1 cellular context compared by ENCODE assay signal in genomic region chr7:151608031-151608551, GRCh38.
TF ChIP-seq lines count a peak whose summit lies in the region.

No MANE protein-coding gene starts in this region.

TF ChIP-seq in IMR-90, 13 proteins besides CTCF, POLR2A, EP300 and RAD21 (continued from another document):
- no peak for TF ChIP-seq USF2 (IDR thresholded peaks at IDR 0.05; ENCODE audit: low read depth, low read length)
- no peak for TF ChIP-seq FOS (IDR thresholded peaks at IDR 0.05; ENCODE audit: low read depth, low read length)
- TF ChIP-seq NFE2L2 (IDR thresholded peaks at IDR 0.05; ENCODE audit: low read depth, low read length): no peak
- TF ChIP-seq BHLHE40 (IDR thresholded peaks at IDR 0.05; ENCODE audit: low read depth, low read length): no peak
- no peak for TF ChIP-seq RFX5 (IDR thresholded peaks at IDR 0.05; ENCODE audit: low read depth, low read length)
TF ChIP-seq in IMR-90: peak in this region for 0.
